ENCODE assay signal across 1 cellular context in the genomic region with DNA sequence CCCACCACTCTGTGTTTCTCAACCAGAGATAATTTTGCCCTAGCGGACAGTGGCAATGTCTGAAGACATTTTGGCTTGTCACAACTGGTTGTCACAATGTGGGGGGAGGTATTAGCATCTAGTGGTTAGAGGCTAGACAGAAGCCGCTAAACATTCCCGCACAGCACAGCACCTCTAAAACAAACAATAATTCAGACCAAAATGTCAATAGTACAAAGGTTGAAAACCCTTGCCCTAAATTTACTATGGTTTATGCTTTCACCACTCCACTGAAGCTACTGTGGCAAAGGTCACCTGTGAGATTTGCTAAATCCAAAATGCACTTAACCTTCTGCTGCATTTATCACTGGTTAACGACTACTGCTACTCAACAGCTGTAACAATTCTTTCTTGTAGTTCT.
TF ChIP-seq lines count a peak whose summit lies in the region.

No MANE protein-coding gene starts in this region.

TF ChIP-seq in HepG2, 621 proteins besides CTCF, POLR2A, EP300 and RAD21 (continued from another document and continues in another):
- TF ChIP-seq ZNF362 (CRISPR knock-in tag; IDR thresholded peaks at IDR 0.05; ENCODE audit: borderline replicate concordance) (no peak), CENPX (CRISPR knock-in tag; IDR thresholded peaks at IDR 0.05) (no peak), RBAK (CRISPR knock-in tag; IDR thresholded peaks at IDR 0.05) (no peak), SRSF1 (optimal IDR thresholded peaks at IDR 0.05; ENCODE audit: low read depth, low read length) (no peak), GPN1 (CRISPR knock-in tag; IDR thresholded peaks at IDR 0.05; ENCODE audit: borderline replicate concordance) (no peak), ZSCAN29 (CRISPR knock-in tag; conservative IDR thresholded peaks at IDR 0.05) (no peak), TEAD2 (CRISPR knock-in tag; IDR thresholded peaks at IDR 0.05) (no peak), SMARCC2 (IDR thresholded peaks at IDR 0.05) (no peak), PHB2 (IDR thresholded peaks at IDR 0.05; ENCODE audit: partially characterized antibody) (no peak), RFXANK (CRISPR knock-in tag; IDR thresholded peaks at IDR 0.05) (no peak), SSRP1 (CRISPR knock-in tag; IDR thresholded peaks at IDR 0.05) (no peak), ZSCAN21 (CRISPR knock-in tag; IDR thresholded peaks at IDR 0.05; ENCODE audit: borderline replicate concordance) (no peak), RFX3 (CRISPR knock-in tag; IDR thresholded peaks at IDR 0.05) (no peak), REST (IDR thresholded peaks at IDR 0.05; ENCODE audit: borderline replicate concordance in 1 of 2, low read depth in 1 of 2, low read length in 2 of 2) (0 out of 4 replicates have a peak, but pooled peaks of 1 of the 2 experiments have one; percentile 32), ELF3 (CRISPR knock-in tag; IDR thresholded peaks at IDR 0.05) (peak; percentile 19; the same call in 1 of the 2 replicates), CENPT (CRISPR knock-in tag; IDR thresholded peaks at IDR 0.05; ENCODE audit: low read depth) (no peak), KAT7 (CRISPR knock-in tag; IDR thresholded peaks at IDR 0.05; ENCODE audit: borderline replicate concordance) (no peak), SOX5 (CRISPR knock-in tag; IDR thresholded peaks at IDR 0.05; ENCODE audit: borderline replicate concordance) (peak; percentile 80; the same call in 1 of the 2 replicates), NCOR1 (IDR thresholded peaks at IDR 0.05; ENCODE audit: borderline replicate concordance, low read length) (peak; percentile 95), PPARG (CRISPR knock-in tag; conservative IDR thresholded peaks at IDR 0.05) (peak; percentile 100), NONO (IDR thresholded peaks at IDR 0.05) (no peak), NONO (CRISPR knock-in tag; conservative IDR thresholded peaks at IDR 0.05) (peak; percentile 41; the same call in 1 of the 2 replicates), ATF3 (CRISPR knock-in tag; IDR thresholded peaks at IDR 0.05) (no peak), SKIL (CRISPR knock-in tag; IDR thresholded peaks at IDR 0.05; ENCODE audit: borderline replicate concordance) (peak; percentile 77), TMF1 (CRISPR knock-in tag; IDR thresholded peaks at IDR 0.05; ENCODE audit: low read depth) (no peak), SRSF4 (IDR thresholded peaks at IDR 0.05; ENCODE audit: low read depth, low read length, poor library complexity, severe bottlenecking) (no peak), TIGD3 (CRISPR knock-in tag; IDR thresholded peaks at IDR 0.05; ENCODE audit: borderline replicate concordance) (no peak), ZNF383 (CRISPR knock-in tag; IDR thresholded peaks at IDR 0.05; ENCODE audit: borderline replicate concordance) (no peak), HIVEP1 (CRISPR knock-in tag; IDR thresholded peaks at IDR 0.05) (no peak)
- TF ChIP-seq, protein P1, sequence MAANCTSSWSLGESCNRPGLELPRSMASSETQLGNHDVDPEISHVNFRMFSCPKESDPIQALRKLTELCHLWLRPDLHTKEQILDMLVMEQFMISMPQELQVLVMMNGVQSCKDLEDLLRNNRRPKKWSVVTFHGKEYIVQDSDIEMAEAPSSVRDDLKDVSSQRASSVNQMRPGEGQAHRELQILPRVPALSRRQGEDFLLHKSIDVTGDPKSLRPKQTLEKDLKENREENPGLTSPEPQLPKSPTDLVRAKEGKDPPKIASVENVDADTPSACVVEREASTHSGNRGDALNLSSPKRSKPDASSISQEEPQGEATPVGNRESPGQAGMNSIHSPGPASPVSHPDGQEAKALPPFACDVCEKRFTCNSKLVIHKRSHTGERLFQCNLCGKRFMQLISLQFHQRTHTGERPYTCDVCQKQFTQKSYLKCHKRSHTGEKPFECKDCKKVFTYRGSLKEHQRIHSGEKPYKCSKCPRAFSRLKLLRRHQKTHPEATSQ (CRISPR knock-in tag; IDR thresholded peaks at IDR 0.05; ENCODE audit: borderline replicate concordance) = peak; percentile 82; the same call in 1 of the 2 replicates
- TF ChIP-seq, protein P2, sequence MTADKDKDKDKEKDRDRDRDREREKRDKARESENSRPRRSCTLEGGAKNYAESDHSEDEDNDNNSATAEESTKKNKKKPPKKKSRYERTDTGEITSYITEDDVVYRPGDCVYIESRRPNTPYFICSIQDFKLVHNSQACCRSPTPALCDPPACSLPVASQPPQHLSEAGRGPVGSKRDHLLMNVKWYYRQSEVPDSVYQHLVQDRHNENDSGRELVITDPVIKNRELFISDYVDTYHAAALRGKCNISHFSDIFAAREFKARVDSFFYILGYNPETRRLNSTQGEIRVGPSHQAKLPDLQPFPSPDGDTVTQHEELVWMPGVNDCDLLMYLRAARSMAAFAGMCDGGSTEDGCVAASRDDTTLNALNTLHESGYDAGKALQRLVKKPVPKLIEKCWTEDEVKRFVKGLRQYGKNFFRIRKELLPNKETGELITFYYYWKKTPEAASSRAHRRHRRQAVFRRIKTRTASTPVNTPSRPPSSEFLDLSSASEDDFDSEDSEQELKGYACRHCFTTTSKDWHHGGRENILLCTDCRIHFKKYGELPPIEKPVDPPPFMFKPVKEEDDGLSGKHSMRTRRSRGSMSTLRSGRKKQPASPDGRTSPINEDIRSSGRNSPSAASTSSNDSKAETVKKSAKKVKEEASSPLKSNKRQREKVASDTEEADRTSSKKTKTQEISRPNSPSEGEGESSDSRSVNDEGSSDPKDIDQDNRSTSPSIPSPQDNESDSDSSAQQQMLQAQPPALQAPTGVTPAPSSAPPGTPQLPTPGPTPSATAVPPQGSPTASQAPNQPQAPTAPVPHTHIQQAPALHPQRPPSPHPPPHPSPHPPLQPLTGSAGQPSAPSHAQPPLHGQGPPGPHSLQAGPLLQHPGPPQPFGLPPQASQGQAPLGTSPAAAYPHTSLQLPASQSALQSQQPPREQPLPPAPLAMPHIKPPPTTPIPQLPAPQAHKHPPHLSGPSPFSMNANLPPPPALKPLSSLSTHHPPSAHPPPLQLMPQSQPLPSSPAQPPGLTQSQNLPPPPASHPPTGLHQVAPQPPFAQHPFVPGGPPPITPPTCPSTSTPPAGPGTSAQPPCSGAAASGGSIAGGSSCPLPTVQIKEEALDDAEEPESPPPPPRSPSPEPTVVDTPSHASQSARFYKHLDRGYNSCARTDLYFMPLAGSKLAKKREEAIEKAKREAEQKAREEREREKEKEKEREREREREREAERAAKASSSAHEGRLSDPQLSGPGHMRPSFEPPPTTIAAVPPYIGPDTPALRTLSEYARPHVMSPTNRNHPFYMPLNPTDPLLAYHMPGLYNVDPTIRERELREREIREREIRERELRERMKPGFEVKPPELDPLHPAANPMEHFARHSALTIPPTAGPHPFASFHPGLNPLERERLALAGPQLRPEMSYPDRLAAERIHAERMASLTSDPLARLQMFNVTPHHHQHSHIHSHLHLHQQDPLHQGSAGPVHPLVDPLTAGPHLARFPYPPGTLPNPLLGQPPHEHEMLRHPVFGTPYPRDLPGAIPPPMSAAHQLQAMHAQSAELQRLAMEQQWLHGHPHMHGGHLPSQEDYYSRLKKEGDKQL (CRISPR knock-in tag; IDR thresholded peaks at IDR 0.05; ENCODE audit: low read depth) = no peak; the same call in 1 of the 2 replicates
- TF ChIP-seq, protein P3, sequence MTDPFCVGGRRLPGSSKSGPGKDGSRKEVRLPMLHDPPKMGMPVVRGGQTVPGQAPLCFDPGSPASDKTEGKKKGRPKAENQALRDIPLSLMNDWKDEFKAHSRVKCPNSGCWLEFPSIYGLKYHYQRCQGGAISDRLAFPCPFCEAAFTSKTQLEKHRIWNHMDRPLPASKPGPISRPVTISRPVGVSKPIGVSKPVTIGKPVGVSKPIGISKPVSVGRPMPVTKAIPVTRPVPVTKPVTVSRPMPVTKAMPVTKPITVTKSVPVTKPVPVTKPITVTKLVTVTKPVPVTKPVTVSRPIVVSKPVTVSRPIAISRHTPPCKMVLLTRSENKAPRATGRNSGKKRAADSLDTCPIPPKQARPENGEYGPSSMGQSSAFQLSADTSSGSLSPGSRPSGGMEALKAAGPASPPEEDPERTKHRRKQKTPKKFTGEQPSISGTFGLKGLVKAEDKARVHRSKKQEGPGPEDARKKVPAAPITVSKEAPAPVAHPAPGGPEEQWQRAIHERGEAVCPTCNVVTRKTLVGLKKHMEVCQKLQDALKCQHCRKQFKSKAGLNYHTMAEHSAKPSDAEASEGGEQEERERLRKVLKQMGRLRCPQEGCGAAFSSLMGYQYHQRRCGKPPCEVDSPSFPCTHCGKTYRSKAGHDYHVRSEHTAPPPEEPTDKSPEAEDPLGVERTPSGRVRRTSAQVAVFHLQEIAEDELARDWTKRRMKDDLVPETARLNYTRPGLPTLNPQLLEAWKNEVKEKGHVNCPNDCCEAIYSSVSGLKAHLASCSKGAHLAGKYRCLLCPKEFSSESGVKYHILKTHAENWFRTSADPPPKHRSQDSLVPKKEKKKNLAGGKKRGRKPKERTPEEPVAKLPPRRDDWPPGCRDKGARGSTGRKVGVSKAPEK (CRISPR knock-in tag; IDR thresholded peaks at IDR 0.05; ENCODE audit: borderline replicate concordance) = no peak
- TF ChIP-seq, protein P4, sequence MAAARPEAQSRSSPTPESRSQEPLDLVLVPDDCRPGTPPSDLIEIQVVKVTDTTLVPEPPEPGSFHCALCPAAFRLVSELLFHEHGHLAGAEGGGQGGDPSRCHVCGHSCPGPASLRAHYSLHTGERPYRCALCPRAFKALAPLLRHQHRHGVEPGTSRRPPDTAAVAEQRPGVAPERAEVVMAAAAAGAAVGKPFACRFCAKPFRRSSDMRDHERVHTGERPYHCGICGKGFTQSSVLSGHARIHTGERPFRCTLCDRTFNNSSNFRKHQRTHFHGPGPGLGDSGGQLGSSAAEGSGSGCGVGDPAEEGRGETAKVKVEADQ (CRISPR knock-in tag; IDR thresholded peaks at IDR 0.05; ENCODE audit: borderline replicate concordance) = 0 out of 2 replicates have a peak, but pooled peaks have one; percentile 41
